8 cellular contexts compared by ENCODE assay signal in genomic region chr1:24769656-24770651, GRCh38. TPM values are rescaled to one million over a fixed set of nuclear protein-coding genes. Genes with fewer than 3 reads are reported as not detected.
DNase-seq lines count a peak whose midpoint lies in the region; ATAC-seq and TF ChIP-seq lines count a peak whose summit lies in the region.

No MANE protein-coding gene starts in this region.

- H3K36me3 ChIP-seq in vagina (no peaks in the 10 kb centered on the region), H7 (replicated peaks; ENCODE audit: control insufficient read depth, insufficient read depth, low read length) (no peaks in the 10 kb centered on the region)

- peak overlapping the region; percentile 91 for H3K27ac ChIP-seq in vagina

- peak; percentile 45 for DNase-seq in NOMO-1 treated with DMSO at 0.1 percent for 48 hours (lab: John Stamatoyannopoulos, UW; ENCODE audit: unreplicated experiment)
- DNase-seq in NOMO-1 treated with dmso at 0.1 percent for 144 hours (lab: John Stamatoyannopoulos, UW; ENCODE audit: unreplicated experiment): no peak
- peak; percentile 86 for DNase-seq in astrocyte of the hippocampus (ENCODE audit: low read depth, low spot score)
- DNase-seq in left colon: no peak
- no peak for DNase-seq in vagina (ENCODE audit: extremely low spot score in 2 of 2)
- DNase-seq in H7: no peak
- no peak for DNase-seq in middle frontal gyrus (ENCODE audit: extremely low spot score, low spot score)
- DNase-seq in NCI-H446 treated with DMSO at 0.1 percent for 48 hours (lab: John Stamatoyannopoulos, UW): no peak

- TF ChIP-seq CTCF in vagina (IDR thresholded peaks at IDR 0.05): no peak

- H3K27me3 ChIP-seq in vagina (no peaks in the 10 kb centered on the region), H7 (ENCODE audit: control insufficient read depth, insufficient read depth, low read length) (no peaks in the 10 kb centered on the region)

- no peak overlapping the region for H3K4me3 ChIP-seq in vagina
- H3K4me3 ChIP-seq in H7 (ENCODE audit: insufficient read depth, low read depth, low read length): no peak overlapping the region

- intact Hi-C loops in left colon (cut with DNase I, micrococcal nuclease): no loop called here
- intact Hi-C loops in vagina (cut with DNase I): no loop called here

- peaks cover 43% of the 10 kb centered on the region for H3K4me1 ChIP-seq in vagina

- peak; percentile 61 for ATAC-seq in left colon

- no peaks in the 10 kb centered on the region for H3K9me3 ChIP-seq in vagina

- TF ChIP-seq POLR2A in vagina (IDR thresholded peaks at IDR 0.05): no peak

RNA-seq across cellular contexts. Expression of gene CLIC4, which starts 24.7 kb away (rescaled TPM):
- total RNA-seq in left colon (10 to 100 TPM; 39.4 to 79.8 TPM), vagina (164 TPM)
- total RNA-seq in H7 (2014; rRNA removed; shearing (Covaris generic)): 243 and 293 TPM in 2 replicates

Comparison
In these comparisons a context has a peak if more than half of its experiments do, and no peak if none do; other contexts are left out.
1. DNase-seq: peak in NOMO-1 treated with DMSO at 0.1 percent for 48 hours (single experiment) and astrocyte of the hippocampus (single experiment); none in NOMO-1 treated with dmso at 0.1 percent for 144 hours (single experiment), left colon (0 of 2), vagina (0 of 2), H7 (single experiment), middle frontal gyrus (single experiment) and NCI-H446 treated with DMSO at 0.1 percent for 48 hours (single experiment).